In genomic region chr10:72261323-72262018, GRCh38 we compare ENCODE assay signal across 1 cellular context.
A peak's percentile ranks its signal among the peaks of the same experiment; 100 is the strongest.
TF ChIP-seq lines count a peak whose summit lies in the region.

No MANE protein-coding gene starts in this region.

TF ChIP-seq in K562, 482 proteins besides CTCF, POLR2A, EP300 and RAD21 (continued from another document and continues in another):
- TF ChIP-seq MEIS2 (IDR thresholded peaks at IDR 0.05; ENCODE audit: partially characterized antibody): no peak
- TF ChIP-seq PKNOX1 (IDR thresholded peaks at IDR 0.05): peak; percentile 43; the same call in 1 of the 2 replicates
- no peak for TF ChIP-seq POLR2AphosphoS2 (IDR thresholded peaks at IDR 0.05; ENCODE audit: low read length)
- peak; percentile 21 for TF ChIP-seq GATA2 (CRISPR knock-in tag; IDR thresholded peaks at IDR 0.05)
- TF ChIP-seq ZNF699 (CRISPR knock-in tag; IDR thresholded peaks at IDR 0.05; ENCODE audit: insufficient replicate concordance): no peak
- no peak for TF ChIP-seq GTF3C2 (IDR thresholded peaks at IDR 0.05; ENCODE audit: borderline replicate concordance, extremely low read depth, insufficient read length)
- peak; percentile 43; the same call in 1 of the 2 replicates for TF ChIP-seq MECOM (CRISPR knock-in tag; IDR thresholded peaks at IDR 0.05)
- no peak for TF ChIP-seq MIER1 (IDR thresholded peaks at IDR 0.05; ENCODE audit: low read depth)
- no peak for TF ChIP-seq U2AF1 (optimal IDR thresholded peaks at IDR 0.05; ENCODE audit: low read depth, low read length)
- TF ChIP-seq GATAD2A (IDR thresholded peaks at IDR 0.05): peak; percentile 90
- TF ChIP-seq ZNF277 (CRISPR knock-in tag; IDR thresholded peaks at IDR 0.05; ENCODE audit: borderline replicate concordance): no peak
- no peak for TF ChIP-seq NR3C1 (CRISPR knock-in tag; IDR thresholded peaks at IDR 0.05)
- no peak for TF ChIP-seq ZZZ3 (IDR thresholded peaks at IDR 0.05)
- no peak for TF ChIP-seq RBM34 (IDR thresholded peaks at IDR 0.05; ENCODE audit: borderline replicate concordance, insufficient read depth, low read length)
- no peak for TF ChIP-seq SMAD1 (IDR thresholded peaks at IDR 0.05; ENCODE audit: low read depth, low read length, partially characterized antibody)
- peak; percentile 53; the same call in 1 of the 2 replicates for TF ChIP-seq ZFP1 (CRISPR knock-in tag; IDR thresholded peaks at IDR 0.05)
- 0 out of 2 replicates have a peak, but pooled peaks have one; percentile 4 for TF ChIP-seq ZNF133 (CRISPR knock-in tag; IDR thresholded peaks at IDR 0.05)
- no peak for TF ChIP-seq MYBL2 (IDR thresholded peaks at IDR 0.05; ENCODE audit: low read depth)
- no peak for TF ChIP-seq MYBL2 (CRISPR knock-in tag; IDR thresholded peaks at IDR 0.05; ENCODE audit: borderline replicate concordance)
- TF ChIP-seq USF2 (CRISPR knock-in tag; IDR thresholded peaks at IDR 0.05): no peak
- no peak for TF ChIP-seq CREBBP (IDR thresholded peaks at IDR 0.05; ENCODE audit: low read depth, low read length)
- no peak for TF ChIP-seq E2F3 (CRISPR knock-in tag; IDR thresholded peaks at IDR 0.05)
- no peak for TF ChIP-seq NR4A1 (CRISPR knock-in tag; IDR thresholded peaks at IDR 0.05)
- peak; percentile 55; the same call in 1 of the 2 replicates for TF ChIP-seq NR4A1 (tag; IDR thresholded peaks at IDR 0.05)
- TF ChIP-seq TCF7 (IDR thresholded peaks at IDR 0.05; ENCODE audit: borderline replicate concordance): no peak
- no peak for TF ChIP-seq ZNF583 (CRISPR knock-in tag; IDR thresholded peaks at IDR 0.05)
- TF ChIP-seq CREM (IDR thresholded peaks at IDR 0.05; ENCODE audit: low read depth): peak; percentile 48
- no peak for TF ChIP-seq HNRNPLL (IDR thresholded peaks at IDR 0.05; ENCODE audit: low read depth, low read length, poor library complexity, severe bottlenecking)
- TF ChIP-seq THAP7 (CRISPR knock-in tag; IDR thresholded peaks at IDR 0.05): peak; percentile 74; the same call in 1 of the 2 replicates
- TF ChIP-seq TEAD2 (tag; IDR thresholded peaks at IDR 0.05): no peak
- no peak for TF ChIP-seq ZBTB8A (IDR thresholded peaks at IDR 0.05; ENCODE audit: partially characterized antibody)
- TF ChIP-seq THRAP3 (IDR thresholded peaks at IDR 0.05; ENCODE audit: borderline replicate concordance): no peak
- TF ChIP-seq MLLT1 (IDR thresholded peaks at IDR 0.05): no peak
- no peak for TF ChIP-seq ZC3H8 (IDR thresholded peaks at IDR 0.05)
- no peak for TF ChIP-seq RBM17 (IDR thresholded peaks at IDR 0.05; ENCODE audit: borderline replicate concordance, low read depth, low read length)
- no peak for TF ChIP-seq ZKSCAN3 (CRISPR knock-in tag; IDR thresholded peaks at IDR 0.05)
- no peak for TF ChIP-seq DEAF1 (CRISPR knock-in tag; IDR thresholded peaks at IDR 0.05)
- no peak for TF ChIP-seq KDM2B (CRISPR knock-in tag; IDR thresholded peaks at IDR 0.05)
- TF ChIP-seq GATAD2B (IDR thresholded peaks at IDR 0.05; ENCODE audit: borderline replicate concordance): no peak; the same call in 1 of the 2 replicates
- TF ChIP-seq TAL1 (IDR thresholded peaks at IDR 0.05): no peak
- TF ChIP-seq ZNF140 (CRISPR knock-in tag; IDR thresholded peaks at IDR 0.05): no peak
- TF ChIP-seq ZNF696 (CRISPR knock-in tag; conservative IDR thresholded peaks at IDR 0.05): no peak
- TF ChIP-seq SRSF3 (IDR thresholded peaks at IDR 0.05; ENCODE audit: insufficient read depth, low read length): no peak
- TF ChIP-seq TFAM (CRISPR knock-in tag; conservative IDR thresholded peaks at IDR 0.05): no peak
- TF ChIP-seq SAFB2 (IDR thresholded peaks at IDR 0.05; ENCODE audit: borderline replicate concordance, low read depth, low read length, severe bottlenecking): no peak
- TF ChIP-seq ZNF589 (CRISPR knock-in tag; IDR thresholded peaks at IDR 0.05; ENCODE audit: low read depth): no peak
- no peak for TF ChIP-seq CHD1 (IDR thresholded peaks at IDR 0.05; ENCODE audit: low read length)
- TF ChIP-seq ZNF217 (CRISPR knock-in tag; IDR thresholded peaks at IDR 0.05): no peak
- no peak for TF ChIP-seq TAF15 (IDR thresholded peaks at IDR 0.05; ENCODE audit: low read depth, low read length)
- no peak for TF ChIP-seq ZNF431 (CRISPR knock-in tag; IDR thresholded peaks at IDR 0.05)
- TF ChIP-seq ARHGAP35 (IDR thresholded peaks at IDR 0.05; ENCODE audit: partially characterized antibody): no peak
- TF ChIP-seq ATF4 (CRISPR knock-in tag; IDR thresholded peaks at IDR 0.05): no peak
- no peak for TF ChIP-seq PCBP2 (IDR thresholded peaks at IDR 0.05; ENCODE audit: low read depth, low read length, poor library complexity, severe bottlenecking)
- no peak for TF ChIP-seq PHTF2 (CRISPR knock-in tag; IDR thresholded peaks at IDR 0.05)
- no peak for TF ChIP-seq FUS (optimal IDR thresholded peaks at IDR 0.05; ENCODE audit: low read depth, low read length)
- 0 out of 2 replicates have a peak, but pooled peaks have one; percentile 18 for TF ChIP-seq ZBED1 (IDR thresholded peaks at IDR 0.05)
- TF ChIP-seq HDAC1 (IDR thresholded peaks at IDR 0.05): no peak
- 0 out of 4 replicates have a peak, but pooled peaks of 1 of the 2 experiments have one; percentile 33 for TF ChIP-seq MAZ (CRISPR knock-in tag; conservative IDR thresholded peaks at IDR 0.05 in 1 of 2, IDR thresholded peaks at IDR 0.05 in 1 of 2)
- no peak for TF ChIP-seq TCFL5 (CRISPR knock-in tag; conservative IDR thresholded peaks at IDR 0.05)
- no peak for TF ChIP-seq ELF4 (CRISPR knock-in tag; IDR thresholded peaks at IDR 0.05)
- TF ChIP-seq ZNF354B (CRISPR knock-in tag; IDR thresholded peaks at IDR 0.05): no peak
- TF ChIP-seq ZNF512 (tag; IDR thresholded peaks at IDR 0.05): no peak
- TF ChIP-seq ATF6 (CRISPR knock-in tag; IDR thresholded peaks at IDR 0.05): no peak; the same call in 1 of the 2 replicates
- TF ChIP-seq ZNF77 (CRISPR knock-in tag; IDR thresholded peaks at IDR 0.05): no peak
- TF ChIP-seq NCOA6 (IDR thresholded peaks at IDR 0.05): no peak
